In genomic region chr16:75022567-75022966, GRCh38 we compare ENCODE assay signal across 19 cellular contexts. TPM values are rescaled to one million over a fixed set of nuclear protein-coding genes. Genes with fewer than 3 reads are reported as not detected.
DNase-seq lines count a peak whose midpoint lies in the region; ATAC-seq and TF ChIP-seq lines count a peak whose summit lies in the region.
"Had no signal": no experiment of that assay in that cellular context is flagged by ENCODE, and none has a peak within 500 bp of the region (broad histone marks: within the 10 kb centered on the region; RNA-seq: fewer than 3 reads in every experiment).

No MANE protein-coding gene starts in this region.

- H3K4me3 ChIP-seq in Loucy (ENCODE audit: low read length, poor library complexity, severe bottlenecking): no peak overlapping the region
- H3K4me3 ChIP-seq: BLaER1, GM12878 had no signal

- peaks cover 10% of the 10 kb centered on the region for H3K36me3 Mint-ChIP-seq in activated naive CD4-positive, alpha-beta T cell treated with anti-CD3 and anti-CD28 coated beads, Interleukin-2, amount 50 U/mL, for 24 hours
- peaks cover 20% of the 10 kb centered on the region for H3K36me3 Mint-ChIP-seq in activated naive CD4-positive, alpha-beta T cell treated with anti-CD3 and anti-CD28 coated beads, Interleukin-2, amount 10 ng/mL, durations not matched to agents 7 days and 5 days
- H3K36me3 Mint-ChIP-seq in activated naive CD8-positive, alpha-beta T cell treated with anti-CD3 and anti-CD28 coated beads, Interleukin-2, amount 50 U/mL, for 24 hours (ENCODE audit: low read depth): peaks cover 16% of the 10 kb centered on the region
- H3K36me3 Mint-ChIP-seq in naive thymus-derived CD8-positive, alpha-beta T cell: peaks cover 0 to 15% (median 14%) of the 10 kb centered on the region in 3 donors

- H3K27me3 Mint-ChIP-seq in activated naive CD4-positive, alpha-beta T cell treated with anti-CD3 and anti-CD28 coated beads, Interleukin-2, amount 50 U/mL, for 24 hours: no peaks in the 10 kb centered on the region
- no peaks in the 10 kb centered on the region for H3K27me3 Mint-ChIP-seq in activated naive CD4-positive, alpha-beta T cell treated with anti-CD3 and anti-CD28 coated beads, Interleukin-2, amount 10 ng/mL, durations not matched to agents 7 days and 5 days
- H3K27me3 Mint-ChIP-seq in activated naive CD8-positive, alpha-beta T cell treated with anti-CD3 and anti-CD28 coated beads, Interleukin-2, amount 50 U/mL, for 24 hours: no peaks in the 10 kb centered on the region
- H3K27me3 Mint-ChIP-seq in naive thymus-derived CD8-positive, alpha-beta T cell: peaks cover 0 to 1% (median 0%) of the 10 kb centered on the region in 5 donors

- ATAC-seq in activated naive CD8-positive, alpha-beta T cell treated with anti-CD3 and anti-CD28 coated beads, Interleukin-2, amount 50 U/mL, for 24 hours: no peak
- no peak for ATAC-seq in HG03469 (IDR thresholded peaks at IDR 0.05; ENCODE audit: unreplicated experiment)
- ATAC-seq in naive thymus-derived CD8-positive, alpha-beta T cell: no peak
- ATAC-seq: GM12878 had no signal

- no peaks in the 10 kb centered on the region for H3K9me2 ChIP-seq in Loucy (replicated peaks; ENCODE audit: low read depth, low read length)

- H3K4me2 ChIP-seq in Loucy (ENCODE audit: low read depth, low read length, poor library complexity, severe bottlenecking): peak overlapping the region; percentile 13

- H3K79me2 ChIP-seq in Loucy (ENCODE audit: insufficient read depth, low read length): peaks cover 99% of the 10 kb centered on the region

- no peak for DNase-seq in activated naive CD4-positive, alpha-beta T cell treated with anti-CD3 and anti-CD28 coated beads, Interleukin-2, amount 10 ng/mL, durations not matched to agents 7 days and 5 days
- DNase-seq in activated naive CD8-positive, alpha-beta T cell treated with anti-CD3 and anti-CD28 coated beads, Interleukin-2, amount 50 U/mL, for 24 hours: no peak
- no peak for DNase-seq in NCI-H69 (lab: John Stamatoyannopoulos, UW)
- no peak for DNase-seq in naive thymus-derived CD8-positive, alpha-beta T cell
- DNase-seq: CD8-positive, alpha-beta memory T cell; DMS79 treated with DMSO at 0.1 percent for 48 hours; GDM1; GOT3; NCI-H1417 treated with DMSO at 0.1 percent for 48 hours; NCI-H1930; NCI-H446; NK-92 treated with Interleukin-12 subunit alpha and Interleukin-12 subunit beta, amount 100 ng/mL, for 24 hours; RPMI8226; SIG-M5 had no signal

- H3F3A ChIP-seq in Loucy (ENCODE audit: low read depth): no peaks in the 10 kb centered on the region; the same call in 1 of the 2 replicates

- peaks cover 17% of the 10 kb centered on the region for H3K9me3 Mint-ChIP-seq in activated naive CD4-positive, alpha-beta T cell treated with anti-CD3 and anti-CD28 coated beads, Interleukin-2, amount 50 U/mL, for 24 hours
- H3K9me3 Mint-ChIP-seq in activated naive CD4-positive, alpha-beta T cell treated with anti-CD3 and anti-CD28 coated beads, Interleukin-2, amount 10 ng/mL, durations not matched to agents 7 days and 5 days: peaks cover 19% of the 10 kb centered on the region
- H3K9me3 Mint-ChIP-seq in activated naive CD8-positive, alpha-beta T cell treated with anti-CD3 and anti-CD28 coated beads, Interleukin-2, amount 50 U/mL, for 24 hours: peaks cover 17% of the 10 kb centered on the region
- peaks cover 5 to 17% (median 13%) of the 10 kb centered on the region in 9 donors for H3K9me3 Mint-ChIP-seq in naive thymus-derived CD8-positive, alpha-beta T cell

- peak overlapping the region; percentile 33 for H3K27ac Mint-ChIP-seq in activated naive CD4-positive, alpha-beta T cell treated with anti-CD3 and anti-CD28 coated beads, Interleukin-2, amount 50 U/mL, for 24 hours
- no peak overlapping the region for H3K27ac Mint-ChIP-seq in activated naive CD4-positive, alpha-beta T cell treated with anti-CD3 and anti-CD28 coated beads, Interleukin-2, amount 10 ng/mL, durations not matched to agents 7 days and 5 days
- peak overlapping the region; percentile 73 for H3K27ac Mint-ChIP-seq in activated naive CD8-positive, alpha-beta T cell treated with anti-CD3 and anti-CD28 coated beads, Interleukin-2, amount 50 U/mL, for 24 hours
- H3K27ac Mint-ChIP-seq in naive thymus-derived CD8-positive, alpha-beta T cell: no peak overlapping the region
- H3K27ac Mint-ChIP-seq: CD8-positive, alpha-beta memory T cell had no signal

- peaks cover 15% of the 10 kb centered on the region; the same call in 1 of the 2 replicates for H3K9me3 ChIP-seq in Loucy (ENCODE audit: insufficient read depth, low read depth, low read length)

- no peak overlapping the region for H2AFZ ChIP-seq in Loucy (ENCODE audit: low read length)

- CTCF ChIA-PET in activated naive CD4-positive, alpha-beta T cell treated with anti-CD3 and anti-CD28 coated beads, Interleukin-2, amount 10 ng/mL, durations not matched to agents 7 days and 5 days (lab: Charles Lee): no interaction called here

- POLR2A ChIA-PET in naive thymus-derived CD8-positive, alpha-beta T cell (lab: Charles Lee): no interaction called here

- H3K36me3 ChIP-seq in Loucy (ENCODE audit: insufficient read depth, low read length): peaks cover 58% of the 10 kb centered on the region

- H3K27me3 ChIP-seq in Loucy (ENCODE audit: insufficient read depth, low read length, poor library complexity, severe bottlenecking): no peaks in the 10 kb centered on the region
- H3K27me3 ChIP-seq: BLaER1 had no signal

- H3K4me1 ChIP-seq in Loucy (ENCODE audit: insufficient read depth, low read length, poor library complexity, severe bottlenecking): peaks cover 21% of the 10 kb centered on the region

- peaks cover 25% of the 10 kb centered on the region for H3K4me1 Mint-ChIP-seq in activated naive CD4-positive, alpha-beta T cell treated with anti-CD3 and anti-CD28 coated beads, Interleukin-2, amount 50 U/mL, for 24 hours
- peaks cover 8% of the 10 kb centered on the region for H3K4me1 Mint-ChIP-seq in activated naive CD4-positive, alpha-beta T cell treated with anti-CD3 and anti-CD28 coated beads, Interleukin-2, amount 10 ng/mL, durations not matched to agents 7 days and 5 days
- H3K4me1 Mint-ChIP-seq in activated naive CD8-positive, alpha-beta T cell treated with anti-CD3 and anti-CD28 coated beads, Interleukin-2, amount 50 U/mL, for 24 hours: peaks cover 23% of the 10 kb centered on the region
- peaks cover 6 to 18% (median 13%) of the 10 kb centered on the region in 4 donors for H3K4me1 Mint-ChIP-seq in naive thymus-derived CD8-positive, alpha-beta T cell

- no peak overlapping the region for H3K9ac ChIP-seq in Loucy (ENCODE audit: low read depth, low read length, poor library complexity, severe bottlenecking)
- H3K9ac ChIP-seq: BLaER1 had no signal

- H3K4me3 Mint-ChIP-seq in activated naive CD4-positive, alpha-beta T cell treated with anti-CD3 and anti-CD28 coated beads, Interleukin-2, amount 50 U/mL, for 24 hours: peak overlapping the region; percentile 37
- no peak overlapping the region for H3K4me3 Mint-ChIP-seq in activated naive CD4-positive, alpha-beta T cell treated with anti-CD3 and anti-CD28 coated beads, Interleukin-2, amount 10 ng/mL, durations not matched to agents 7 days and 5 days
- H3K4me3 Mint-ChIP-seq in activated naive CD8-positive, alpha-beta T cell treated with anti-CD3 and anti-CD28 coated beads, Interleukin-2, amount 50 U/mL, for 24 hours: peak overlapping the region; percentile 12
- H3K4me3 Mint-ChIP-seq in naive thymus-derived CD8-positive, alpha-beta T cell: no peak overlapping the region
- H3K4me3 Mint-ChIP-seq: CD8-positive, alpha-beta memory T cell had no signal

- TF ChIP-seq CTCF in Loucy (conservative IDR thresholded peaks at IDR 0.05; ENCODE audit: low read length): no peak

- peaks cover 95% of the 10 kb centered on the region for H4K20me1 ChIP-seq in Loucy (ENCODE audit: insufficient read depth, low read length, poor library complexity, severe bottlenecking)

RNA-seq across cellular contexts. Expression of gene ZNRF1, which starts 23.7 kb away (rescaled TPM):
- 1 to 10 TPM; 1.3 to 1.5 TPM for total RNA-seq in naive thymus-derived CD8-positive, alpha-beta T cell
- 1 to 10 TPM in 2 of 3 donors, under 1 TPM in 1; 0.73 to 1.3 (median 1.3) TPM for polyA plus RNA-seq in naive thymus-derived CD8-positive, alpha-beta T cell

RNA-seq across cellular contexts. Expression of gene WDR59, which starts 37.6 kb away (rescaled TPM):
- 100 to 1,000 TPM; 125 to 130 TPM for total RNA-seq in naive thymus-derived CD8-positive, alpha-beta T cell
- polyA plus RNA-seq in naive thymus-derived CD8-positive, alpha-beta T cell: 10 to 100 TPM in 1 of 3 donors, 1 to 10 TPM in 2; 6.9 to 12.9 (median 9.7) TPM

Comparison
In these comparisons a context has a peak if more than half of its experiments do, and no peak if none do; other contexts are left out.
1. H3K27ac Mint-ChIP-seq: peak in activated naive CD4-positive, alpha-beta T cell treated with anti-CD3 and anti-CD28 coated beads, Interleukin-2, amount 50 U/mL, for 24 hours (single experiment) and activated naive CD8-positive, alpha-beta T cell treated with anti-CD3 and anti-CD28 coated beads, Interleukin-2, amount 50 U/mL, for 24 hours (single experiment); none in activated naive CD4-positive, alpha-beta T cell treated with anti-CD3 and anti-CD28 coated beads, Interleukin-2, amount 10 ng/mL, durations not matched to agents 7 days and 5 days (single experiment) and naive thymus-derived CD8-positive, alpha-beta T cell (0 of 10).
2. H3K4me3 Mint-ChIP-seq: peak in activated naive CD4-positive, alpha-beta T cell treated with anti-CD3 and anti-CD28 coated beads, Interleukin-2, amount 50 U/mL, for 24 hours (single experiment) and activated naive CD8-positive, alpha-beta T cell treated with anti-CD3 and anti-CD28 coated beads, Interleukin-2, amount 50 U/mL, for 24 hours (single experiment); none in activated naive CD4-positive, alpha-beta T cell treated with anti-CD3 and anti-CD28 coated beads, Interleukin-2, amount 10 ng/mL, durations not matched to agents 7 days and 5 days (single experiment) and naive thymus-derived CD8-positive, alpha-beta T cell (0 of 10).